Comparison of ENCODE assay signal across 23 cellular contexts in the genomic region with DNA sequence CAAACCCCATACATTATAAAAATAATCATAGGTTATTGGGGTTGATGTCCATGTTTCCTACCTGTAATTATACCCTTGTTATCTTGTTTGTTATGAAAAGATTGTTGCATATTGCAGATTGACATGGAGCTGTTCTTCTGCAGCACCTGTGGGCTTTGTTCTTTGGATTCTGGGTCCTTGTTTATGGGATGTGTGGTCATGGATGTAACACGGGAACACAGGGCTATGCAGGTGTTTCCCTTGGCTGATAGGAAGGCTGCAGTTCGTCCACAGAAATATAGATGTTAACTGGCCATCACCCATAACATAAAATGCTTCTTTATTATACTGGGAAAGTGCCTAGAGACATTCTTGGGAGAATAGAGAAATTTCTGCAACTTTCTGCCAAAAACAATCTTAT.
"Had no signal": no experiment of that assay in that cellular context is flagged by ENCODE, and none has a peak within 500 bp of the region (broad histone marks: within the 10 kb centered on the region; RNA-seq: fewer than 3 reads in every experiment).

No MANE protein-coding gene starts in this region.

- H3K9me3 ChIP-seq: adrenal gland, Peyer's patch had no signal

- H3K27me3 ChIP-seq: adrenal gland, Peyer's patch had no signal

- FAIRE-seq: bronchial epithelial cell had no signal

- H3K36me3 ChIP-seq: adrenal gland, Peyer's patch had no signal

- H3K27ac Mint-ChIP-seq: activated CD8-positive, alpha-beta T cell treated with anti-CD3 and anti-CD28 coated beads for 36 hours; activated naive CD8-positive, alpha-beta T cell treated with anti-CD3 and anti-CD28 coated beads, Interleukin-2, amount 10 ng/mL, durations not matched to agents 7 days and 5 days; IgD-negative memory B cell; T-helper 1 cell treated with Interleukin-12 subunit alpha and Interleukin-12 subunit beta and Interleukin-4 antibody, amounts not matched to agents 30 μg/mL and 1 μg/mL, for 36 hours had no signal

- H3K36me3 Mint-ChIP-seq: activated naive CD8-positive, alpha-beta T cell treated with anti-CD3 and anti-CD28 coated beads, Interleukin-2, amount 10 ng/mL, durations not matched to agents 7 days and 5 days had no signal

- DNase-seq: activated CD4-positive, alpha-beta T cell treated with anti-CD3 and anti-CD28 coated beads for 4 hours; activated CD8-positive, alpha-beta memory T cell treated with anti-CD3 and anti-CD28 coated beads, Interleukin-2, amount 50 U/mL, for 48 hours; activated CD8-positive, alpha-beta T cell treated with anti-CD3 and anti-CD28 coated beads for 36 hours; activated naive CD4-positive, alpha-beta T cell treated with anti-CD3 and anti-CD28 coated beads, Interleukin-2, amount 50 U/mL, for 16 hours; activated naive CD8-positive, alpha-beta T cell treated with anti-CD3 and anti-CD28 coated beads, Interleukin-2, amount 10 ng/mL, durations not matched to agents 7 days and 5 days; activated T-cell treated with anti-CD3 and anti-CD28 coated beads, Interleukin-2, amount 50 U/mL, for 1 hour; adrenal gland; anterior cingulate cortex; KG1; NCI-H1048; NCI-H146; NCI-H1930; NCI-H2171 treated with DMSO at 0.1 percent for 48 hours; NCI-H226; NCI-H526; NCI-H774; Peyer's patch; SHP77 had no signal

- H3K27me3 Mint-ChIP-seq: activated CD8-positive, alpha-beta T cell treated with anti-CD3 and anti-CD28 coated beads for 36 hours; activated naive CD8-positive, alpha-beta T cell treated with anti-CD3 and anti-CD28 coated beads, Interleukin-2, amount 10 ng/mL, durations not matched to agents 7 days and 5 days; IgD-negative memory B cell had no signal

- ATAC-seq: activated CD4-positive, CD25-positive, alpha-beta regulatory T cell treated with anti-CD3 and anti-CD28 coated beads, Interleukin-2, amount 50 U/mL, for 24 hours; activated CD8-positive, alpha-beta T cell treated with anti-CD3 and anti-CD28 coated beads for 36 hours had no signal

- H3K4me3 Mint-ChIP-seq: activated CD8-positive, alpha-beta T cell treated with anti-CD3 and anti-CD28 coated beads for 36 hours; activated naive CD8-positive, alpha-beta T cell treated with anti-CD3 and anti-CD28 coated beads, Interleukin-2, amount 10 ng/mL, durations not matched to agents 7 days and 5 days; IgD-negative memory B cell; T-helper 1 cell treated with Interleukin-12 subunit alpha and Interleukin-12 subunit beta and Interleukin-4 antibody, amounts not matched to agents 30 μg/mL and 1 μg/mL, for 36 hours had no signal

- H3K4me1 Mint-ChIP-seq: activated naive CD8-positive, alpha-beta T cell treated with anti-CD3 and anti-CD28 coated beads, Interleukin-2, amount 10 ng/mL, durations not matched to agents 7 days and 5 days; IgD-negative memory B cell had no signal

- H3K27ac ChIP-seq: Peyer's patch, RWPE1 had no signal

- H3K4me3 ChIP-seq: Peyer's patch had no signal

- H3K9me3 Mint-ChIP-seq: activated naive CD8-positive, alpha-beta T cell treated with anti-CD3 and anti-CD28 coated beads, Interleukin-2, amount 10 ng/mL, durations not matched to agents 7 days and 5 days; T-helper 1 cell treated with Interleukin-12 subunit alpha and Interleukin-12 subunit beta and Interleukin-4 antibody, amounts not matched to agents 30 μg/mL and 1 μg/mL, for 36 hours had no signal
